In the genomic region with DNA sequence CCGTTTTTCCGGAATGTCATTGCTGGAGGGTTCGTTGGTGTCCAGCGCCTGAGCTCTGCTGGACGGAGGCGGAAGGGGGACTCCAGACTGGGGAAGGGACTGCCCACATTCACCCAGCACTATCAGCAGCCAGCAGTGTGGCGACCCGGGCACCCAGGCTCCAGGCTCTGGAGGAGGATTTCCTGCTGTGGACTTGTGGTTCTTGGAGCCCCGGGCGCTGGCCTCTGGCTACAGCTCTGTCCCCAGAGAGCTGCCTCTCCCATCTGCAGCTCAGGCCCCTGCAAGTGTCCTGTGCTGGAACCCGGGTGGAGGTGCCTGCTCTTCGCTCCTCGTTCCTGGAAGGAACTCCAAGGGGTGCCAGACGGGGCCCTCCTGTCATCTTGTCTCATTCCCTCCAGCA, we compare ENCODE assay signal across 1 cellular context.
TF ChIP-seq lines count a peak whose summit lies in the region.

No MANE protein-coding gene starts in this region.

TF ChIP-seq in HepG2, 621 proteins besides CTCF, POLR2A, EP300 and RAD21:
- TF ChIP-seq ZNF350 (CRISPR knock-in tag; IDR thresholded peaks at IDR 0.05; ENCODE audit: borderline replicate concordance, low read depth) (no peak), FOXO1 (CRISPR knock-in tag; IDR thresholded peaks at IDR 0.05) (no peak), PHB2 (IDR thresholded peaks at IDR 0.05; ENCODE audit: partially characterized antibody) (no peak), KAT7 (CRISPR knock-in tag; IDR thresholded peaks at IDR 0.05; ENCODE audit: borderline replicate concordance) (no peak), ZNF335 (CRISPR knock-in tag; IDR thresholded peaks at IDR 0.05) (no peak), POLR2AphosphoS2 (IDR thresholded peaks at IDR 0.05; ENCODE audit: low read depth, low read length) (no peak), ZFP62 (CRISPR knock-in tag; IDR thresholded peaks at IDR 0.05) (no peak), ZNF136 (CRISPR knock-in tag; IDR thresholded peaks at IDR 0.05; ENCODE audit: low read depth) (no peak), ZNF317 (CRISPR knock-in tag; IDR thresholded peaks at IDR 0.05) (no peak), SNRNP70 (IDR thresholded peaks at IDR 0.05; ENCODE audit: low read depth, low read length) (no peak), ZBTB21 (CRISPR knock-in tag; IDR thresholded peaks at IDR 0.05) (no peak), HMGA1 (CRISPR knock-in tag; conservative IDR thresholded peaks at IDR 0.05) (no peak), ZNF724P (CRISPR knock-in tag; IDR thresholded peaks at IDR 0.05; ENCODE audit: borderline replicate concordance) (no peak), CENPT (CRISPR knock-in tag; IDR thresholded peaks at IDR 0.05; ENCODE audit: low read depth) (no peak)
- TF ChIP-seq, protein P1, sequence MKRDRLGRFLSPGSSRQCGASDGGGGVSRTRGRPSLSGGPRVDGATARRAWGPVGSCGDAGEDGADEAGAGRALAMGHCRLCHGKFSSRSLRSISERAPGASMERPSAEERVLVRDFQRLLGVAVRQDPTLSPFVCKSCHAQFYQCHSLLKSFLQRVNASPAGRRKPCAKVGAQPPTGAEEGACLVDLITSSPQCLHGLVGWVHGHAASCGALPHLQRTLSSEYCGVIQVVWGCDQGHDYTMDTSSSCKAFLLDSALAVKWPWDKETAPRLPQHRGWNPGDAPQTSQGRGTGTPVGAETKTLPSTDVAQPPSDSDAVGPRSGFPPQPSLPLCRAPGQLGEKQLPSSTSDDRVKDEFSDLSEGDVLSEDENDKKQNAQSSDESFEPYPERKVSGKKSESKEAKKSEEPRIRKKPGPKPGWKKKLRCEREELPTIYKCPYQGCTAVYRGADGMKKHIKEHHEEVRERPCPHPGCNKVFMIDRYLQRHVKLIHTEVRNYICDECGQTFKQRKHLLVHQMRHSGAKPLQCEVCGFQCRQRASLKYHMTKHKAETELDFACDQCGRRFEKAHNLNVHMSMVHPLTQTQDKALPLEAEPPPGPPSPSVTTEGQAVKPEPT (CRISPR knock-in tag; IDR thresholded peaks at IDR 0.05; ENCODE audit: low read depth): no peak
- TF ChIP-seq, protein P2, sequence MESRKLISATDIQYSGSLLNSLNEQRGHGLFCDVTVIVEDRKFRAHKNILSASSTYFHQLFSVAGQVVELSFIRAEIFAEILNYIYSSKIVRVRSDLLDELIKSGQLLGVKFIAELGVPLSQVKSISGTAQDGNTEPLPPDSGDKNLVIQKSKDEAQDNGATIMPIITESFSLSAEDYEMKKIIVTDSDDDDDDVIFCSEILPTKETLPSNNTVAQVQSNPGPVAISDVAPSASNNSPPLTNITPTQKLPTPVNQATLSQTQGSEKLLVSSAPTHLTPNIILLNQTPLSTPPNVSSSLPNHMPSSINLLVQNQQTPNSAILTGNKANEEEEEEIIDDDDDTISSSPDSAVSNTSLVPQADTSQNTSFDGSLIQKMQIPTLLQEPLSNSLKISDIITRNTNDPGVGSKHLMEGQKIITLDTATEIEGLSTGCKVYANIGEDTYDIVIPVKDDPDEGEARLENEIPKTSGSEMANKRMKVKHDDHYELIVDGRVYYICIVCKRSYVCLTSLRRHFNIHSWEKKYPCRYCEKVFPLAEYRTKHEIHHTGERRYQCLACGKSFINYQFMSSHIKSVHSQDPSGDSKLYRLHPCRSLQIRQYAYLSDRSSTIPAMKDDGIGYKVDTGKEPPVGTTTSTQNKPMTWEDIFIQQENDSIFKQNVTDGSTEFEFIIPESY (CRISPR knock-in tag; IDR thresholded peaks at IDR 0.05): no peak
- TF ChIP-seq, protein P3, sequence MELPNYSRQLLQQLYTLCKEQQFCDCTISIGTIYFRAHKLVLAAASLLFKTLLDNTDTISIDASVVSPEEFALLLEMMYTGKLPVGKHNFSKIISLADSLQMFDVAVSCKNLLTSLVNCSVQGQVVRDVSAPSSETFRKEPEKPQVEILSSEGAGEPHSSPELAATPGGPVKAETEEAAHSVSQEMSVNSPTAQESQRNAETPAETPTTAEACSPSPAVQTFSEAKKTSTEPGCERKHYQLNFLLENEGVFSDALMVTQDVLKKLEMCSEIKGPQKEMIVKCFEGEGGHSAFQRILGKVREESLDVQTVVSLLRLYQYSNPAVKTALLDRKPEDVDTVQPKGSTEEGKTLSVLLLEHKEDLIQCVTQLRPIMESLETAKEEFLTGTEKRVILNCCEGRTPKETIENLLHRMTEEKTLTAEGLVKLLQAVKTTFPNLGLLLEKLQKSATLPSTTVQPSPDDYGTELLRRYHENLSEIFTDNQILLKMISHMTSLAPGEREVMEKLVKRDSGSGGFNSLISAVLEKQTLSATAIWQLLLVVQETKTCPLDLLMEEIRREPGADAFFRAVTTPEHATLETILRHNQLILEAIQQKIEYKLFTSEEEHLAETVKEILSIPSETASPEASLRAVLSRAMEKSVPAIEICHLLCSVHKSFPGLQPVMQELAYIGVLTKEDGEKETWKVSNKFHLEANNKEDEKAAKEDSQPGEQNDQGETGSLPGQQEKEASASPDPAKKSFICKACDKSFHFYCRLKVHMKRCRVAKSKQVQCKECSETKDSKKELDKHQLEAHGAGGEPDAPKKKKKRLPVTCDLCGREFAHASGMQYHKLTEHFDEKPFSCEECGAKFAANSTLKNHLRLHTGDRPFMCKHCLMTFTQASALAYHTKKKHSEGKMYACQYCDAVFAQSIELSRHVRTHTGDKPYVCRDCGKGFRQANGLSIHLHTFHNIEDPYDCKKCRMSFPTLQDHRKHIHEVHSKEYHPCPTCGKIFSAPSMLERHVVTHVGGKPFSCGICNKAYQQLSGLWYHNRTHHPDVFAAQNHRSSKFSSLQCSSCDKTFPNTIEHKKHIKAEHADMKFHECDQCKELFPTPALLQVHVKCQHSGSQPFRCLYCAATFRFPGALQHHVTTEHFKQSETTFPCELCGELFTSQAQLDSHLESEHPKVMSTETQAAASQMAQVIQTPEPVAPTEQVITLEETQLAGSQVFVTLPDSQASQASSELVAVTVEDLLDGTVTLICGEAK (IDR thresholded peaks at IDR 0.05): no peak
- TF ChIP-seq, protein P3 (CRISPR knock-in tag; IDR thresholded peaks at IDR 0.05): no peak
- TF ChIP-seq, protein P4, sequence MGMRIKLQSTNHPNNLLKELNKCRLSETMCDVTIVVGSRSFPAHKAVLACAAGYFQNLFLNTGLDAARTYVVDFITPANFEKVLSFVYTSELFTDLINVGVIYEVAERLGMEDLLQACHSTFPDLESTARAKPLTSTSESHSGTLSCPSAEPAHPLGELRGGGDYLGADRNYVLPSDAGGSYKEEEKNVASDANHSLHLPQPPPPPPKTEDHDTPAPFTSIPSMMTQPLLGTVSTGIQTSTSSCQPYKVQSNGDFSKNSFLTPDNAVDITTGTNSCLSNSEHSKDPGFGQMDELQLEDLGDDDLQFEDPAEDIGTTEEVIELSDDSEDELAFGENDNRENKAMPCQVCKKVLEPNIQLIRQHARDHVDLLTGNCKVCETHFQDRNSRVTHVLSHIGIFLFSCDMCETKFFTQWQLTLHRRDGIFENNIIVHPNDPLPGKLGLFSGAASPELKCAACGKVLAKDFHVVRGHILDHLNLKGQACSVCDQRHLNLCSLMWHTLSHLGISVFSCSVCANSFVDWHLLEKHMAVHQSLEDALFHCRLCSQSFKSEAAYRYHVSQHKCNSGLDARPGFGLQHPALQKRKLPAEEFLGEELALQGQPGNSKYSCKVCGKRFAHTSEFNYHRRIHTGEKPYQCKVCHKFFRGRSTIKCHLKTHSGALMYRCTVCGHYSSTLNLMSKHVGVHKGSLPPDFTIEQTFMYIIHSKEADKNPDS (CRISPR knock-in tag; IDR thresholded peaks at IDR 0.05): no peak
- TF ChIP-seq, protein P5, sequence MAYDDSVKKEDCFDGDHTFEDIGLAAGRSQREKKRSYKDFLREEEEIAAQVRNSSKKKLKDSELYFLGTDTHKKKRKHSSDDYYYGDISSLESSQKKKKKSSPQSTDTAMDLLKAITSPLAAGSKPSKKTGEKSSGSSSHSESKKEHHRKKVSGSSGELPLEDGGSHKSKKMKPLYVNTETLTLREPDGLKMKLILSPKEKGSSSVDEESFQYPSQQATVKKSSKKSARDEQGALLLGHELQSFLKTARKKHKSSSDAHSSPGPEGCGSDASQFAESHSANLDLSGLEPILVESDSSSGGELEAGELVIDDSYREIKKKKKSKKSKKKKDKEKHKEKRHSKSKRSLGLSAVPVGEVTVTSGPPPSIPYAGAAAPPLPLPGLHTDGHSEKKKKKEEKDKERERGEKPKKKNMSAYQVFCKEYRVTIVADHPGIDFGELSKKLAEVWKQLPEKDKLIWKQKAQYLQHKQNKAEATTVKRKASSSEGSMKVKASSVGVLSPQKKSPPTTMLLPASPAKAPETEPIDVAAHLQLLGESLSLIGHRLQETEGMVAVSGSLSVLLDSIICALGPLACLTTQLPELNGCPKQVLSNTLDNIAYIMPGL (CRISPR knock-in tag; IDR thresholded peaks at IDR 0.05; ENCODE audit: borderline replicate concordance in 1 of 2, low read depth in 1 of 2): no peak
